Comparison of ENCODE assay signal across 10 cellular contexts in the genomic region with DNA sequence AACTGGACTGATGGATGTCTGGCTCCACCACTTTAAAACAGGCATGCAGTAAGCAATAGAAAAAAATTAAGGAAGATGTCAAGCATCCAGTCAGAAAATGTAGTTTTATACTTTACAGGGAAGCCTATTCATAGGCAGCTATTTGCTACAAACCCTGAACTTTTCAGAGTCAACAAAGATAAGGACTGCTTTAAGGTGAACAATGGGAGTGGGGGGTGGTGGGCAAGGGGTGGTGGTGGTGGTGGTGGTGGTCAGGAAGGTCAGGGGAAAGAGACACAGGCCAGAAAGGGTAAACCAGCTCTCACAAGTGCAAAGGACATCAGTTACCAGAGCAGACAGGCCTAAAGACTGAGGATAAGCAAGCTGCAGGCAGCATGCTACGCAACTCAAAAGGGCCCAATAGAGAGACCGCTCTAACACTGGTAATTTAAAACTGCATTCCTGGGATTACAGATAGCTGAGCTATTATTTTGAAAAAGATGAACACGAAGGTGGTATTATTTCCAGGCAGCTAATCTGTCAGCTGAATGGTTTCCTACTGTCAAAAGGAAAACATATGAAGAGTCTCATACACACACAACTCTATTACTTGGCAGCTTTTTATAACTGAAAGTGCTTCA. TPM values are rescaled to one million over a fixed set of nuclear protein-coding genes. Genes with fewer than 3 reads are reported as not detected.
DNase-seq lines count a peak whose midpoint lies in the region; ATAC-seq, FAIRE-seq and TF ChIP-seq lines count a peak whose summit lies in the region.
"Had no signal": no experiment of that assay in that cellular context is flagged by ENCODE, and none has a peak within 500 bp of the region (broad histone marks: within the 10 kb centered on the region; RNA-seq: fewer than 3 reads in every experiment).

No MANE protein-coding gene starts in this region.

- peaks cover 68 to 95% (median 83%) of the 10 kb centered on the region in 4 donors for H3K4me1 Mint-ChIP-seq in CD4-positive, alpha-beta memory T cell
- peaks cover 91% of the 10 kb centered on the region for H3K4me1 Mint-ChIP-seq in dendritic cell treated with granulocyte-macrophage colony-stimulating factor and Interleukin-4, amounts not matched to agents 40 ng/mL and 50 ng/mL, for 4 days (ENCODE audit: low read depth)

- peak in 3 of 4 donors; percentile 16 to 30 (median 17) for ATAC-seq in pancreas
- ATAC-seq in GM18519 (IDR thresholded peaks at IDR 0.05; ENCODE audit: low FRiP score, unreplicated experiment): no peak

- no peaks in the 10 kb centered on the region for H3K36me3 ChIP-seq in CD4-positive, alpha-beta memory T cell (ENCODE audit: insufficient read depth, low read length)
- H3K36me3 ChIP-seq in pancreas: no peaks in the 10 kb centered on the region

- H3K9me3 ChIP-seq in CD4-positive, alpha-beta memory T cell (ENCODE audit: control insufficient read depth in 1 of 2, low read length in 2 of 2): no peaks in the 10 kb centered on the region
- H3K9me3 ChIP-seq in pancreas: no peaks in the 10 kb centered on the region

- H3K27me3 ChIP-seq in CD4-positive, alpha-beta memory T cell (ENCODE audit: insufficient read depth, low read length): no peaks in the 10 kb centered on the region
- H3K27me3 ChIP-seq in pancreas: no peaks in the 10 kb centered on the region

- H3K4me3 Mint-ChIP-seq in CD4-positive, alpha-beta memory T cell: peak overlapping the region in 7 of 8 donors; percentile 57 to 85 (median 75)
- H3K4me3 Mint-ChIP-seq in dendritic cell treated with granulocyte-macrophage colony-stimulating factor and Interleukin-4, amounts not matched to agents 40 ng/mL and 50 ng/mL, for 4 days: no peak overlapping the region

- H3K36me3 Mint-ChIP-seq in CD4-positive, alpha-beta memory T cell: peaks cover 3 to 13% of the 10 kb centered on the region in 2 donors
- peaks cover 22% of the 10 kb centered on the region for H3K36me3 Mint-ChIP-seq in dendritic cell treated with granulocyte-macrophage colony-stimulating factor and Interleukin-4, amounts not matched to agents 40 ng/mL and 50 ng/mL, for 4 days (ENCODE audit: low read depth)

- CTCF ChIA-PET in CD4-positive, alpha-beta memory T cell (lab: Charles Lee; ENCODE audit: partially characterized antibody): interaction anchor here (1.1 kb wide), 1 partner anchor 243 kb away, joined by 3 read pairs; no protein-coding TSS in a partner anchor

- H3K27me3 Mint-ChIP-seq in CD4-positive, alpha-beta memory T cell: no peaks in the 10 kb centered on the region
- H3K27me3 Mint-ChIP-seq in dendritic cell treated with granulocyte-macrophage colony-stimulating factor and Interleukin-4, amounts not matched to agents 40 ng/mL and 50 ng/mL, for 4 days: no peaks in the 10 kb centered on the region

- peak overlapping the region in 6 of 7 donors; percentile 33 to 87 (median 80) for H3K27ac Mint-ChIP-seq in CD4-positive, alpha-beta memory T cell
- peak overlapping the region; percentile 57 for H3K27ac Mint-ChIP-seq in dendritic cell treated with granulocyte-macrophage colony-stimulating factor and Interleukin-4, amounts not matched to agents 40 ng/mL and 50 ng/mL, for 4 days

- peaks cover 94% of the 10 kb centered on the region for H3K4me1 ChIP-seq in CD4-positive, alpha-beta memory T cell (ENCODE audit: insufficient read depth, low read length)
- peaks cover 34 to 55% (median 53%) of the 10 kb centered on the region in 3 donors for H3K4me1 ChIP-seq in pancreas

- TF ChIP-seq CTCF in pancreas (IDR thresholded peaks at IDR 0.05): no peak

- H3K4me3 ChIP-seq in CD4-positive, alpha-beta memory T cell (ENCODE audit: low read length in 2 of 2): no peak overlapping the region
- H3K4me3 ChIP-seq in pancreas: no peak overlapping the region

- no peak for DNase-seq in CD4-positive, alpha-beta memory T cell
- DNase-seq in LHCN-M2 (ENCODE audit: low read depth): peak; percentile 36
- DNase-seq in pancreas: no peak
- no peak for DNase-seq in NCI-H1694 (lab: John Stamatoyannopoulos, UW)
- DNase-seq in stimulated activated CD4-positive, alpha-beta T cell treated with anti-CD3 and anti-CD28 coated beads, Interleukin-12 subunit alpha, Interleukin-12 subunit beta, amount 100 ng/mL, for 4 hours: no peak
- no peak for DNase-seq in RCC 7860 (ENCODE audit: low spot score)
- DNase-seq: activated gamma-delta T cell, left cardiac atrium had no signal

- intact Hi-C loops in CD4-positive, alpha-beta memory T cell (cut with micrococcal nuclease): no loop called here
- intact Hi-C loops in dendritic cell treated with granulocyte-macrophage colony-stimulating factor and Interleukin-4, amounts not matched to agents 40 ng/mL and 50 ng/mL, for 4 days (cut with micrococcal nuclease): no loop called here
- intact Hi-C loops in pancreas (cut with DNase I): loop anchor here in 1 of 3 donors (10.0 kb wide), 1 partner anchor 53 kb away; no protein-coding TSS in a partner anchor

- FAIRE-seq in pancreas (lab: Jason Lieb, UNC) (no peak), RCC 7860 (lab: Jason Lieb, UNC) (no peak)

- H3K9me3 Mint-ChIP-seq in CD4-positive, alpha-beta memory T cell: peaks cover 0 to 4% (median 0%) of the 10 kb centered on the region in 8 donors
- H3K9me3 Mint-ChIP-seq in dendritic cell treated with granulocyte-macrophage colony-stimulating factor and Interleukin-4, amounts not matched to agents 40 ng/mL and 50 ng/mL, for 4 days: no peaks in the 10 kb centered on the region

- POLR2A ChIA-PET in CD4-positive, alpha-beta memory T cell (lab: Charles Lee; ENCODE audit: partially characterized antibody): interaction anchor here (1.1 kb wide), 1 partner anchor 62 kb away, joined by 4 read pairs; a partner anchor contains a TSS

- WGBS in pancreas, 2 donors: 34 to 52% methylated on average over 3 of the region's 3 CpGs

- H3K27ac ChIP-seq in CD4-positive, alpha-beta memory T cell (ENCODE audit: low read depth, low read length): peak overlapping the region; percentile 24
- peak overlapping the region in 1 of 4 donors; percentile 4 for H3K27ac ChIP-seq in pancreas

RNA-seq across cellular contexts. Expression of a gene that starts 14.8 kb away (rescaled TPM):
- total RNA-seq in CD4-positive, alpha-beta memory T cell: 100 to 1,000 TPM; 149 to 152 TPM
- 10 to 100 TPM in 1 of 2 donors, 1 to 10 TPM in 1; 4.2 to 48.2 TPM for polyA plus RNA-seq in CD4-positive, alpha-beta memory T cell
- total RNA-seq in LHCN-M2 (2014; rRNA removed) (15.6 and 18.3 TPM in 2 replicates), pancreas (10 to 100 TPM; 36.2 to 53.3 (median 39.9) TPM)
- 36.5 TPM for polyA plus RNA-seq in LHCN-M2 (2012)
- polyA plus RNA-seq in pancreas: 10 to 100 TPM; 16.9 to 41.2 TPM
